In genomic region chr9:96762562-96762961, GRCh38 we compare ENCODE assay signal across 19 cellular contexts. TPM values are rescaled to one million over a fixed set of nuclear protein-coding genes. Genes with fewer than 3 reads are reported as not detected.
DNase-seq lines count a peak whose midpoint lies in the region; ATAC-seq, FAIRE-seq and TF ChIP-seq lines count a peak whose summit lies in the region.
"Had no signal": no experiment of that assay in that cellular context is flagged by ENCODE, and none has a peak within 500 bp of the region (broad histone marks: within the 10 kb centered on the region; RNA-seq: fewer than 3 reads in every experiment).

No MANE protein-coding gene starts in this region.

- no peaks in the 10 kb centered on the region for H4K20me1 ChIP-seq in BLaER1
- no peaks in the 10 kb centered on the region for H4K20me1 ChIP-seq in K562 (replicated peaks; ENCODE audit: control insufficient read depth, insufficient read depth, low read length)

- TF ChIP-seq POLR2A in H54 (IDR thresholded peaks at IDR 0.05; ENCODE audit: low read depth, low read length) (no peak), K562 (conservative IDR thresholded peaks at IDR 0.05) (no peak)

- H3K27ac ChIP-seq in BLaER1 (no peak overlapping the region), K562 (ENCODE audit: extremely low read depth, low read depth, low read length) (no peak overlapping the region)
- H3K27ac ChIP-seq: HL-60 had no signal

- WGBS in K562 (ENCODE audit: insufficient coverage, low coverage, missing lambda C conversion rate) = 100% methylated on average over 1 of the region's 1 CpG

- H3K4me2 ChIP-seq in BLaER1 (no peak overlapping the region), K562 (ENCODE audit: insufficient read depth, low read length) (no peak overlapping the region)

- CTCF ChIA-PET in K562 (lab: Yijun Ruan, JAX; ENCODE audit: low intra/inter-chr PET ratio) = no interaction called here

- no peaks in the 10 kb centered on the region for H3K27me3 Mint-ChIP-seq in progenitor cell of endocrine pancreas
- H3K27me3 Mint-ChIP-seq: B cell; CD8-positive, alpha-beta memory T cell had no signal

- H3K4me3 Mint-ChIP-seq in progenitor cell of endocrine pancreas (ENCODE audit: low read depth) = no peak overlapping the region
- H3K4me3 Mint-ChIP-seq: B cell; CD14-positive monocyte; CD8-positive, alpha-beta memory T cell; HFFc6 had no signal

- DNase-seq in H54 (ENCODE audit: insufficient read length, low spot score) = no peak
- no peak for DNase-seq in K562 (ENCODE audit: extremely low read depth in 1 of 4, low spot score in 3 of 4)
- DNase-seq in progenitor cell of endocrine pancreas (ENCODE audit: low spot score, unreplicated experiment) = no peak
- DNase-seq in OCI-M1 (lab: John Stamatoyannopoulos, UW) = no peak
- DNase-seq in NCI-H2107 treated with DMSO at 0.1 percent for 48 hours (lab: John Stamatoyannopoulos, UW; ENCODE audit: unreplicated experiment) = no peak
- DNase-seq: Caco-2; CD8-positive, alpha-beta memory T cell; DND-41; GF-D8; GOT3; HFFc6 had no signal

- intact Hi-C loops in K562 (cut with micrococcal nuclease) = no loop called here

- peaks cover 95% of the 10 kb centered on the region for H3K36me3 Mint-ChIP-seq in progenitor cell of endocrine pancreas (ENCODE audit: insufficient read depth)

- peak overlapping the region; percentile 44 for H3K4me3 ChIP-seq in BLaER1
- H3K4me3 ChIP-seq in K562 = no peak overlapping the region
- H3K4me3 ChIP-seq: HAP-1 had no signal

- FAIRE-seq in H54 (lab: Jason Lieb, UNC) (peak; percentile 79), K562 (lab: Jason Lieb, UNC) (no peak)
- FAIRE-seq: A204.1, GM18507 had no signal

- POLR2A ChIA-PET in K562 (lab: Yijun Ruan, JAX) = no interaction called here

- H3K9me3 ChIP-seq in BLaER1 = peaks cover 100% of the 10 kb centered on the region
- peaks cover 59% of the 10 kb centered on the region for H3K9me3 ChIP-seq in K562 (replicated peaks; ENCODE audit: control insufficient read depth, insufficient read depth, low read depth, low read length)

- no TSS peak for BruUV-seq in K562 (replicated peaks; lab: Mats Ljungman, UMichigan)

- TF ChIP-seq CTCF in K562 (IDR thresholded peaks at IDR 0.05 in 2 of 3, conservative IDR thresholded peaks at IDR 0.05 in 1 of 3; ENCODE audit: insufficient read depth in 2 of 3, low read depth in 1 of 3, low read length in 3 of 3) = no peak
- no peak for TF ChIP-seq CTCF in progenitor cell of endocrine pancreas (IDR thresholded peaks at IDR 0.05; ENCODE audit: unreplicated experiment)

- H3K9me3 Mint-ChIP-seq in progenitor cell of endocrine pancreas (ENCODE audit: low read depth) = peaks cover 60% of the 10 kb centered on the region

- H3K9ac ChIP-seq in BLaER1 (no peak overlapping the region), K562 (ENCODE audit: insufficient read depth in 1 of 2, low read depth in 2 of 2, low read length in 2 of 2) (no peak overlapping the region)

- H3K27me3 ChIP-seq in BLaER1 (no peaks in the 10 kb centered on the region), K562 (ENCODE audit: control insufficient read depth in 2 of 2, insufficient read depth in 2 of 2, low read length in 2 of 2) (no peaks in the 10 kb centered on the region)

- no peaks in the 10 kb centered on the region for H3K4me1 ChIP-seq in BLaER1
- no peaks in the 10 kb centered on the region for H3K4me1 ChIP-seq in K562 (replicated peaks in 1 of 2; ENCODE audit: control insufficient read depth in 2 of 2, insufficient read depth in 2 of 2, low read length in 2 of 2)
- H3K4me1 ChIP-seq: Caco-2, HAP-1 had no signal

- H3K36me3 ChIP-seq in BLaER1 (peaks cover 100% of the 10 kb centered on the region), K562 (ENCODE audit: control insufficient read depth, insufficient read depth, low read length) (peaks cover 72% of the 10 kb centered on the region)
- H3K36me3 ChIP-seq: HAP-1 had no signal

- H3K9me1 ChIP-seq in K562 (ENCODE audit: control insufficient read depth, insufficient read depth, low read length) = no peaks in the 10 kb centered on the region

- H2AFZ ChIP-seq in K562 (ENCODE audit: low read depth, low read length) = no peak overlapping the region

- no peaks in the 10 kb centered on the region for H3K4me1 Mint-ChIP-seq in progenitor cell of endocrine pancreas (ENCODE audit: low read depth)
- H3K4me1 Mint-ChIP-seq: B cell, CD14-positive monocyte had no signal

- no peak for ATAC-seq in K562
- ATAC-seq in GM19023 (IDR thresholded peaks at IDR 0.05; ENCODE audit: unreplicated experiment) = no peak

- peak overlapping the region; percentile 67 for H3K27ac Mint-ChIP-seq in progenitor cell of endocrine pancreas
- H3K27ac Mint-ChIP-seq: B cell, CD14-positive monocyte, HFFc6 had no signal

- in situ Hi-C loops in K562 (cut with MboI) = no loop called here

- TF ChIP-seq EP300 in K562 (IDR thresholded peaks at IDR 0.05; ENCODE audit: low read length) = no peak

- TF ChIP-seq RAD21 in K562 (CRISPR knock-in tag; conservative IDR thresholded peaks at IDR 0.05 in 1 of 2, IDR thresholded peaks at IDR 0.05 in 1 of 2) = no peak

- 0 out of 3 replicates have a peak, but pooled peaks cover 2% of the 10 kb centered on the region for H3K79me2 ChIP-seq in K562 (ENCODE audit: control insufficient read depth, insufficient read depth, low read length)

TF ChIP-seq in K562, 482 proteins besides CTCF, POLR2A, EP300 and RAD21 (continues in another document):
- TF ChIP-seq ZNF75A (CRISPR knock-in tag; IDR thresholded peaks at IDR 0.05) (peak; percentile 96), ZNF280A (IDR thresholded peaks at IDR 0.05; ENCODE audit: low read depth, partially characterized antibody) (peak; percentile 51), ARNT (IDR thresholded peaks at IDR 0.05) (no peak), AFF1 (IDR thresholded peaks at IDR 0.05; ENCODE audit: low read depth in 1 of 2, partially characterized antibody in 2 of 2) (peak in 1 of 2 experiments; percentile 99), CREBBP (IDR thresholded peaks at IDR 0.05; ENCODE audit: low read depth, low read length) (no peak), BRD4 (IDR thresholded peaks at IDR 0.05) (no peak), PHB2 (IDR thresholded peaks at IDR 0.05; ENCODE audit: low read depth) (no peak), ZBTB7A (IDR thresholded peaks at IDR 0.05; ENCODE audit: borderline replicate concordance, control insufficient read depth, low read depth, low read length) (no peak), HEY1 (CRISPR knock-in tag; IDR thresholded peaks at IDR 0.05; ENCODE audit: borderline replicate concordance) (no peak)

RNA-seq across cellular contexts. Expression of gene ZNF510, which starts 15.3 kb away (rescaled TPM):
- 21.5 and 34.3 TPM in 2 replicates for total RNA-seq in K562 (2011; cell fraction: chromatin; rRNA removed; ENCODE audit: low replicate concordance)
- 13.0 and 17.5 TPM in 2 replicates for total RNA-seq in K562 (2011; cell fraction: nucleolus; rRNA removed)
- 19.2 and 19.6 TPM in 2 replicates for total RNA-seq in K562 (2011; cell fraction: nucleoplasm; rRNA removed)
- total RNA-seq in K562 (2014; rRNA removed) (8.3 and 8.7 TPM in 2 replicates), K562 (2014; rRNA removed; fragmentation: Illumina TruSeq; extraction: Trizol) (17.0 and 20.5 TPM in 2 replicates), K562 (2015; rRNA removed; fragmentation: Illumina TruSeq; extraction: Trizol) (11.6 and 12.7 TPM in 2 replicates), K562 (2021) (7.6 and 11.4 TPM in 2 replicates), progenitor cell of endocrine pancreas (17.6 and 18.8 TPM in 2 replicates)
- polyA plus RNA-seq in K562 (2011; rRNA removed) (12.9 and 16.1 TPM in 2 replicates), K562 (2014; fragmentation: Illumina TruSeq; extraction: Trizol) (11.2 and 12.1 TPM in 2 replicates), K562 (2014; fragmentation: Nextera tagmentation; extraction: Ambion mirVana) (1 to 10 TPM; 5.3 to 5.5 TPM), K562 (2014; rRNA removed) (7.4 and 9.8 TPM in 2 replicates)
- 3.9 and 5.2 TPM in 2 replicates for polyA plus RNA-seq in K562 (2011; cell fraction: cytosol; rRNA removed)
- 18.5 and 18.7 TPM in 2 replicates for polyA plus RNA-seq in K562 (2011; cell fraction: nucleus; rRNA removed)
- polyA plus RNA-seq in K562 (2012) = 4.5 and 7.2 TPM in 2 replicates
- 20.8 and 24.8 TPM in 2 replicates for polyA minus RNA-seq in K562 (2011; rRNA and poly(A)+ RNA removed)
- 3.5 and 5.2 TPM in 2 replicates for polyA minus RNA-seq in K562 (2011; cell fraction: cytosol; rRNA and poly(A)+ RNA removed)
- polyA minus RNA-seq in K562 (2011; cell fraction: nucleus; rRNA and poly(A)+ RNA removed) = 24.2 and 42.8 TPM in 2 replicates
